In the genomic region with DNA sequence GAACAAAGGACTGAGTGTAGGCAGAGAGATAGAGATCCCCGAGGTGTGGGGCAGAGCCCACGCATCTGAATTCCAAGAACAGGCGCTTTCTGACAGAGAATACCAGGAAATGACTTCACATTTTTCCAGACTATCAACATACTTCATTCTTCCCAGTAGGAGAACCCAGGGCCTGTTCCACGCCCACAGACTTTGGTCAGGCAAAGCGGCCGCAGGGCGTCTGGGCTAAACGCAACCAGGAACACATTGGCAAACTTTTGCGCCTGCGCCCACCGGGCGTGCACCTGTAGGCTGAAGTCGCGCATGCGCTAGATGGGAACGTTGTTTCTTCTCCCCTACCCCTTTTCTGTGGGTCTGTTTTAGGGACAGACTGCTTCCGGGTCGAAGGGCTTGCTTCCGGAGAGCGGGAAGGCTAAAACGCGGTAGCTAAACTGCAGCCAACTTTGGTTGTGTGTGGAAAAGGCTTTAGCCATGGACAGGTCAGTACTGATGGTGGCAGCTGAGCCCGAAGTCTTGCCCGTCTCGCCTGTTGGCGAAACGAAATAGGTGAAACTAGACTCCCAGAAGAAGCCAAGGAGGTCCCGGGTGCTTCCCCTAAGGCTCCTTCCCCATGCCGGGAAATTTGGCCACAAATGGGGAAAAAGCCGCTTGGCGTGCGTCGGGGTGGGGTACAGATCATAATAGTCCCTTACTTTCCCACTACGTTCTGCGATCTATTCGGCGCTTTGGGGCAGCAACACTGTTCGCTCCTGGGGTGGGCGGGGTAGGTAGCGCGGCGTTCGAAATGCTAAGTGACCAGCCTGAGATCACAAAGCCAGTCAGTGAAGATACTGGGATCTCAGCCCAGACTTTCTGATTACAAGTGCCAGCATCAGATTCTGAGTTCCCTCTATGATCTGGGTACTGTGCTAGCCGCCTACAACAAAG, we compare ENCODE assay signal across 8 cellular contexts. TPM values are rescaled to one million over a fixed set of nuclear protein-coding genes. Genes with fewer than 3 reads are reported as not detected.
DNase-seq lines count a peak whose midpoint lies in the region; ATAC-seq lines count a peak whose summit lies in the region.

A gene (plus strand): TSS at position 384 of the 927 bp plus-strand sequence. CDS start 88 bp downstream, at position 472.

- H3K4me1 ChIP-seq in BLaER1 treated with 17β-estradiol and CSF1 and Interleukin-3, amounts not matched to agents 10 nM and 100 nM = peaks cover 23 to 28% (median 27%) of the 10 kb centered on the region in 10 experiments

- H4K20me1 ChIP-seq in BLaER1 treated with 17β-estradiol and CSF1 and Interleukin-3, amounts not matched to agents 10 nM and 100 nM = no peaks in the 10 kb centered on the region

- H3K9me3 Mint-ChIP-seq in dendritic cell treated with granulocyte-macrophage colony-stimulating factor and Interleukin-4, amounts not matched to agents 40 ng/mL and 50 ng/mL, for 4 days = no peaks in the 10 kb centered on the region

- no peaks in the 10 kb centered on the region for H3K27me3 ChIP-seq in BLaER1 treated with 17β-estradiol and CSF1 and Interleukin-3, amounts not matched to agents 10 nM and 100 nM

- ATAC-seq in GM19351 (IDR thresholded peaks at IDR 0.05; ENCODE audit: unreplicated experiment) (peak; percentile 96), HG03521 (IDR thresholded peaks at IDR 0.05; ENCODE audit: unreplicated experiment) (peak; percentile 93), left lobe of liver (peak; percentile 98)

- H3K27me3 Mint-ChIP-seq in dendritic cell treated with granulocyte-macrophage colony-stimulating factor and Interleukin-4, amounts not matched to agents 40 ng/mL and 50 ng/mL, for 4 days = no peaks in the 10 kb centered on the region

- peak within 1 kb of the TSS; percentile 87 for H3K4me3 Mint-ChIP-seq in dendritic cell treated with granulocyte-macrophage colony-stimulating factor and Interleukin-4, amounts not matched to agents 40 ng/mL and 50 ng/mL, for 4 days

- DNase-seq in NCI-H748 (lab: John Stamatoyannopoulos, UW; ENCODE audit: unreplicated experiment) (peak; percentile 99), left lobe of liver (ENCODE audit: low spot score) (peak; percentile 100)
- peak; percentile 96 for DNase-seq in activated CD4-positive, alpha-beta T cell treated with anti-CD3 and anti-CD28 coated beads, Interleukin-2, amount 50 U/mL, for 24 hours (ENCODE audit: low read depth in 1 of 2, low spot score in 1 of 2)
- DNase-seq in stimulated activated CD4-positive, alpha-beta T cell treated with anti-CD3 and anti-CD28 coated beads, Interleukin-2, amount 100 ng/mL, for 4 hours (ENCODE audit: low read depth) = peak; percentile 96

- H3K4me1 Mint-ChIP-seq in dendritic cell treated with granulocyte-macrophage colony-stimulating factor and Interleukin-4, amounts not matched to agents 40 ng/mL and 50 ng/mL, for 4 days (ENCODE audit: low read depth) = peaks cover 9% of the 10 kb centered on the region

- peak within 1 kb of the TSS; percentile 82 to 97 (median 90) for H3K4me3 ChIP-seq in BLaER1 treated with 17β-estradiol and CSF1 and Interleukin-3, amounts not matched to agents 10 nM and 100 nM

- peak within 1 kb of the TSS; percentile 77 to 94 (median 89) for H3K4me2 ChIP-seq in BLaER1 treated with 17β-estradiol and CSF1 and Interleukin-3, amounts not matched to agents 10 nM and 100 nM

- no peaks in the 10 kb centered on the region for H3K9me3 ChIP-seq in BLaER1 treated with 17β-estradiol and CSF1 and Interleukin-3, amounts not matched to agents 10 nM and 100 nM (replicated peaks in 1 of 11)

- H3K36me3 ChIP-seq in BLaER1 treated with 17β-estradiol and CSF1 and Interleukin-3, amounts not matched to agents 10 nM and 100 nM = peaks cover 21 to 33% (median 27%) of the 10 kb centered on the region in 11 experiments

- H3K9ac ChIP-seq in BLaER1 treated with 17β-estradiol and CSF1 and Interleukin-3, amounts not matched to agents 10 nM and 100 nM = peak within 1 kb of the TSS; percentile 84 to 93 (median 89)

- H3K36me3 Mint-ChIP-seq in dendritic cell treated with granulocyte-macrophage colony-stimulating factor and Interleukin-4, amounts not matched to agents 40 ng/mL and 50 ng/mL, for 4 days (ENCODE audit: low read depth) = peaks cover 21% of the 10 kb centered on the region

- peak within 1 kb of the TSS; percentile 72 to 91 (median 87) for H3K27ac ChIP-seq in BLaER1 treated with 17β-estradiol and CSF1 and Interleukin-3, amounts not matched to agents 10 nM and 100 nM

- intact Hi-C loops in dendritic cell treated with granulocyte-macrophage colony-stimulating factor and Interleukin-4, amounts not matched to agents 40 ng/mL and 50 ng/mL, for 4 days (cut with micrococcal nuclease) = loop anchor here (2.0 kb wide), 1 partner anchor 354 kb away; a partner anchor contains a TSS

- H3K27ac Mint-ChIP-seq in dendritic cell treated with granulocyte-macrophage colony-stimulating factor and Interleukin-4, amounts not matched to agents 40 ng/mL and 50 ng/mL, for 4 days = peak within 1 kb of the TSS; percentile 88

RNA-seq across cellular contexts. Expression of the gene that starts here (rescaled TPM):
- 12.4 TPM for total RNA-seq in left lobe of liver

Comparison
In these comparisons a context has a peak if more than half of its experiments do, and no peak if none do; other contexts are left out.
1. Peak in every context shown above with its lines: DNase-seq, ATAC-seq, H3K4me3 ChIP-seq and H3K27ac ChIP-seq.